Comparison of ENCODE assay signal across 26 cellular contexts in the genomic region with DNA sequence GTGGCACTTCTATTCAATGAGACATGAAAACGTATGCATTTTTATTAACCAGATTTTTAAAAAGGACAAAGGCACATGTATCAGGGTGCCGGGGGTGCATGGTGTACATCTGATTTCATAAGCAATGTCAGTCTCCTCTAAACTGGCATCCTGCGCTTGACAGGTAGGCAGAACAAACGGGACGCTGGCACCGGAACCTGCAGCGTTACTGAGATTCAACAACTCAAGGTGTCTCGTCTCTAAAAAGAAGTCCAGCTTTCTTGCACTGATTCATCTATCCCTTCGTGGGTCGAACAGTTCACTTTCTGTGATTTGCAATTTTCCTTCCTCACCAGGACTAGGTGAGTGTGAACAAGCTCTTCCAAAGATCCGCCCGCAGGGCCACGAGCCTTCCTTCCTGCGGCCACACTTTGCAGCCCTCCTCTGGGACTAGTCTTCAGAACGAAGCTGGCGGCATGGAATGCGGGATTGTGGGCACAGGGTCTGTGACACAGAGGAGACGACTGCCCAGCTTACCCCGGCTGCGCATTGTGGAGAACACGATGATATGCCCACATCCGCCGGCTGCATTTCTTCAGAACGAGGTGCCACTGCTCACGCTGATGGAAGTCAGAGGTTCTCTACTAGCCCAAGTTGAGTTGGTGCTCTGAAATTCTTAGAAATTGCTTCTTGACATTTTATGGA. TPM values are rescaled to one million over a fixed set of nuclear protein-coding genes. Genes with fewer than 3 reads are reported as not detected.
"Had no signal": no experiment of that assay in that cellular context is flagged by ENCODE, and none has a peak within 500 bp of the region (broad histone marks: within the 10 kb centered on the region; RNA-seq: fewer than 3 reads in every experiment).

No MANE protein-coding gene starts in this region.

- H3K27me3 ChIP-seq: ovary had no signal

- H3K4me3 ChIP-seq: colonic mucosa, gastroesophageal sphincter, heart right ventricle, ovary, psoas muscle, skin epidermis, suprapubic skin, transverse colon, vagina had no signal

- H3K4me1 ChIP-seq: colonic mucosa, gastroesophageal sphincter, heart right ventricle, psoas muscle, suprapubic skin, transverse colon, vagina had no signal

- H3K36me3 ChIP-seq: colonic mucosa, gastroesophageal sphincter, heart right ventricle, ovary, suprapubic skin, transverse colon, vagina had no signal

- H3K27ac ChIP-seq: colonic mucosa, gastroesophageal sphincter, heart right ventricle, ovary, psoas muscle, skin epidermis, suprapubic skin, transverse colon, vagina had no signal

- H3K9me3 ChIP-seq: colonic mucosa, ovary, suprapubic skin, transverse colon, vagina had no signal

- DNase-seq: activated B cell treated with CpG ODN at 0.5 μM for 24 hours; activated CD4-positive, alpha-beta T cell treated with anti-CD3 and anti-CD28 coated beads for 48 hours; activated CD8-positive, alpha-beta T cell treated with anti-CD3 and anti-CD28 coated beads for 36 hours; activated naive CD4-positive, alpha-beta T cell treated with Interleukin-2 at 50 U/mL for 16 hours; central memory CD4-positive, alpha-beta T cell; effector CD4-positive, alpha-beta T cell; heart right ventricle; kidney glomerular epithelial cell; left ventricle myocardium superior; ovary; psoas muscle; stimulated activated CD4-positive, alpha-beta T cell treated with anti-CD3 and anti-CD28 coated beads, Interleukin-15, amount 100 ng/mL, for 24 hours; stimulated activated CD4-positive, alpha-beta T cell treated with anti-CD3 and anti-CD28 coated beads, Interleukin-2, amount 100 ng/mL, for 48 hours; stimulated activated naive CD8-positive, alpha-beta T cell treated with anti-CD3 and anti-CD28 coated beads, Interleukin-15, amount 100 ng/mL, for 72 hours; T-helper 1 cell; T-helper 9 cell had no signal

- ATAC-seq: activated CD8-positive, alpha-beta T cell treated with anti-CD3 and anti-CD28 coated beads for 36 hours; activated T-helper 17 cell treated with anti-CD3 and anti-CD28 coated beads, Interleukin-2, amount 50 U/mL, for 72 hours; gastroesophageal sphincter; left ventricle myocardium superior; psoas muscle; stimulated activated naive CD8-positive, alpha-beta T cell treated with anti-CD3 and anti-CD28 coated beads, Interleukin-15, amount 100 ng/mL, for 72 hours had no signal

- H3K27ac Mint-ChIP-seq: activated B cell treated with CpG ODN at 0.5 μM for 24 hours; activated CD8-positive, alpha-beta T cell treated with anti-CD3 and anti-CD28 coated beads for 36 hours; activated T-helper 17 cell treated with anti-CD3 and anti-CD28 coated beads, Interleukin-2, amount 50 U/mL, for 72 hours; stimulated activated naive CD8-positive, alpha-beta T cell treated with anti-CD3 and anti-CD28 coated beads, Interleukin-15, amount 100 ng/mL, for 72 hours had no signal

- H3K4me1 Mint-ChIP-seq: activated B cell treated with CpG ODN at 0.5 μM for 24 hours; activated T-helper 17 cell treated with anti-CD3 and anti-CD28 coated beads, Interleukin-2, amount 50 U/mL, for 72 hours; stimulated activated naive CD8-positive, alpha-beta T cell treated with anti-CD3 and anti-CD28 coated beads, Interleukin-15, amount 100 ng/mL, for 72 hours had no signal

- H3K36me3 Mint-ChIP-seq: brain had no signal

- H3K4me3 Mint-ChIP-seq: activated B cell treated with CpG ODN at 0.5 μM for 24 hours; activated CD8-positive, alpha-beta T cell treated with anti-CD3 and anti-CD28 coated beads for 36 hours; activated T-helper 17 cell treated with anti-CD3 and anti-CD28 coated beads, Interleukin-2, amount 50 U/mL, for 72 hours; brain; stimulated activated naive CD8-positive, alpha-beta T cell treated with anti-CD3 and anti-CD28 coated beads, Interleukin-15, amount 100 ng/mL, for 72 hours had no signal

RNA-seq across cellular contexts. Expression of a gene that starts 7.2 kb away (rescaled TPM):
- total RNA-seq: activated CD8-positive, alpha-beta T cell treated with anti-CD3 and anti-CD28 coated beads for 36 hours; activated T-helper 17 cell treated with anti-CD3 and anti-CD28 coated beads, Interleukin-2, amount 50 U/mL, for 72 hours; colonic mucosa; gastroesophageal sphincter; left ventricle myocardium superior; mononuclear cell; psoas muscle; right cardiac atrium; transverse colon had no signal
